ENCODE assay signal across 2 cellular contexts in genomic region chr1:219907772-219908070, GRCh38.
TF ChIP-seq lines count a peak whose summit lies in the region.

No MANE protein-coding gene starts in this region.

TF ChIP-seq in K562, 482 proteins besides CTCF, POLR2A, EP300 and RAD21 (continues in another document):
- TF ChIP-seq ZBTB5 (IDR thresholded peaks at IDR 0.05), result no peak
- no peak for TF ChIP-seq SUPT5H (IDR thresholded peaks at IDR 0.05)
- TF ChIP-seq GATA2 (CRISPR knock-in tag; IDR thresholded peaks at IDR 0.05), result no peak
- 0 out of 2 replicates have a peak, but pooled peaks have one; percentile 9 for TF ChIP-seq ATF4 (CRISPR knock-in tag; IDR thresholded peaks at IDR 0.05)
- TF ChIP-seq ZFX (CRISPR knock-in tag; IDR thresholded peaks at IDR 0.05), result no peak
- TF ChIP-seq MGA (IDR thresholded peaks at IDR 0.05), result no peak

TF ChIP-seq in WTC11, 78 proteins besides CTCF, POLR2A, EP300 and RAD21:
- TF ChIP-seq ZBTB21 (CRISPR knock-in tag; IDR thresholded peaks at IDR 0.05; ENCODE audit: borderline replicate concordance) (no peak), FOXK1 (CRISPR knock-in tag; IDR thresholded peaks at IDR 0.05) (no peak), GABPB1 (CRISPR knock-in tag; IDR thresholded peaks at IDR 0.05) (no peak), NR1H2 (CRISPR knock-in tag; IDR thresholded peaks at IDR 0.05) (no peak), ZNF671 (CRISPR knock-in tag; IDR thresholded peaks at IDR 0.05) (no peak), ATF1 (CRISPR knock-in tag; IDR thresholded peaks at IDR 0.05) (no peak), MYBL2 (CRISPR knock-in tag; IDR thresholded peaks at IDR 0.05) (no peak), NFE2L1 (CRISPR knock-in tag; IDR thresholded peaks at IDR 0.05) (no peak), GTF2I (CRISPR knock-in tag; conservative IDR thresholded peaks at IDR 0.05) (no peak), ZNF416 (CRISPR knock-in tag; IDR thresholded peaks at IDR 0.05) (no peak), ZNF138 (CRISPR knock-in tag; conservative IDR thresholded peaks at IDR 0.05) (no peak), AR (CRISPR knock-in tag; IDR thresholded peaks at IDR 0.05) (no peak), GRHL2 (CRISPR knock-in tag; IDR thresholded peaks at IDR 0.05; ENCODE audit: insufficient replicate concordance, severe bottlenecking) (no peak), FOXJ3 (CRISPR knock-in tag; IDR thresholded peaks at IDR 0.05; ENCODE audit: borderline replicate concordance) (no peak), FOXP4 (CRISPR knock-in tag; IDR thresholded peaks at IDR 0.05) (no peak)
